ENCODE assay signal across 1 cellular context in the genomic region with DNA sequence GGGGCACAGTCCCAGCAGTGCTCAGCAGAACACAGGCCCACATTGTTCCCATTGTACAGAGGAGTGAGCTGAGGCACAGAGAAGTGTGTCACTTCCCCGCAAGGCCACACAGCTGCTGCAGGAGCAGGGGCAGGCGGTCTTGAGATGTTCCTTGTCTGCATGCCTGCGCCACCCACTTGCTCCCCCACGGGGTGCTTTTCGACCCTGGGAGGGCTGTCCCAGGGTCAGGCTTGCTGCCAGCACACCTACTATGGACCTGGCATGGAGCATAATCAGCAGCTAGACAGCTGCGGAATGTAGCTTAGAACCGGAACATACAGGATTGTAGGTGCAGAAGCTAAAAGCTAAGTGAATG.
TF ChIP-seq lines count a peak whose summit lies in the region.

No MANE protein-coding gene starts in this region.

TF ChIP-seq in H1, 55 proteins besides CTCF, POLR2A, EP300 and RAD21:
- TF ChIP-seq SUZ12 (IDR thresholded peaks at IDR 0.05; ENCODE audit: low read length): no peak
- no peak for TF ChIP-seq SP2 (IDR thresholded peaks at IDR 0.05; ENCODE audit: low read length)
- TF ChIP-seq NRF1 (IDR thresholded peaks at IDR 0.05; ENCODE audit: low read depth, low read length): no peak
- no peak for TF ChIP-seq SAP30 (IDR thresholded peaks at IDR 0.05; ENCODE audit: insufficient read depth, insufficient replicate concordance, low read length)
- no peak for TF ChIP-seq ZNF274 (IDR thresholded peaks at IDR 0.05; ENCODE audit: borderline replicate concordance, extremely low read depth, low read length)
- no peak for TF ChIP-seq CEBPB (IDR thresholded peaks at IDR 0.05; ENCODE audit: low read depth, low read length)
- TF ChIP-seq, protein P1, sequence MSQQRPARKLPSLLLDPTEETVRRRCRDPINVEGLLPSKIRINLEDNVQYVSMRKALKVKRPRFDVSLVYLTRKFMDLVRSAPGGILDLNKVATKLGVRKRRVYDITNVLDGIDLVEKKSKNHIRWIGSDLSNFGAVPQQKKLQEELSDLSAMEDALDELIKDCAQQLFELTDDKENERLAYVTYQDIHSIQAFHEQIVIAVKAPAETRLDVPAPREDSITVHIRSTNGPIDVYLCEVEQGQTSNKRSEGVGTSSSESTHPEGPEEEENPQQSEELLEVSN (IDR thresholded peaks at IDR 0.05): no peak
- no peak for TF ChIP-seq SIN3A (conservative IDR thresholded peaks at IDR 0.05 in 1 of 2, IDR thresholded peaks at IDR 0.05 in 1 of 2; ENCODE audit: low read depth in 1 of 2, low read length in 2 of 2)
- no peak for TF ChIP-seq JUN (IDR thresholded peaks at IDR 0.05; ENCODE audit: low read depth, low read length)
- no peak for TF ChIP-seq PHF8 (conservative IDR thresholded peaks at IDR 0.05; ENCODE audit: low read depth, low read length)
- no peak for TF ChIP-seq CHD2 (IDR thresholded peaks at IDR 0.05; ENCODE audit: low read length)
- no peak for TF ChIP-seq RBBP5 (IDR thresholded peaks at IDR 0.05; ENCODE audit: borderline replicate concordance, low read depth, low read length)
TF ChIP-seq in H1: peak in this region for 0.
